Comparison of ENCODE assay signal across 17 cellular contexts in genomic region chr6:31741815-31742214, GRCh38. TPM values are rescaled to one million over a fixed set of nuclear protein-coding genes. Genes with fewer than 3 reads are reported as not detected.
DNase-seq lines count a peak whose midpoint lies in the region; ATAC-seq and TF ChIP-seq lines count a peak whose summit lies in the region.
"Had no signal": no experiment of that assay in that cellular context is flagged by ENCODE, and none has a peak within 500 bp of the region (broad histone marks: within the 10 kb centered on the region; RNA-seq: fewer than 3 reads in every experiment).

No MANE protein-coding gene starts in this region.

- H3K4me1 Mint-ChIP-seq in CD14-positive monocyte (peaks cover 47% of the 10 kb centered on the region), osteocyte (ENCODE audit: unreplicated experiment) (peaks cover 33% of the 10 kb centered on the region)
- peaks cover 58% of the 10 kb centered on the region for H3K4me1 Mint-ChIP-seq in activated T-helper 1 cell treated with anti-CD3 and anti-CD28 coated beads, Interleukin-12 subunit alpha, Interleukin-12 subunit beta, Interleukin-2, Interleukin-4 antibody, amounts not matched to agents 30 ng/mL and 10 ng/mL and 1 ng/mL, durations not matched to agents 14 hours and 24 hours and 36 hours (ENCODE audit: low read depth)
- peaks cover 32 to 47% (median 40%) of the 10 kb centered on the region in 4 donors for H3K4me1 Mint-ChIP-seq in naive thymus-derived CD8-positive, alpha-beta T cell

- H3K4me3 Mint-ChIP-seq in CD14-positive monocyte (peak overlapping the region in 1 of 2 donors; percentile 39), osteocyte (ENCODE audit: unreplicated experiment) (no peak overlapping the region)
- peak overlapping the region; percentile 90 for H3K4me3 Mint-ChIP-seq in activated T-helper 1 cell treated with anti-CD3 and anti-CD28 coated beads, Interleukin-12 subunit alpha, Interleukin-12 subunit beta, Interleukin-2, Interleukin-4 antibody, amounts not matched to agents 30 ng/mL and 10 ng/mL and 1 ng/mL, durations not matched to agents 14 hours and 24 hours and 36 hours
- H3K4me3 Mint-ChIP-seq in naive thymus-derived CD8-positive, alpha-beta T cell, result peak overlapping the region in 7 of 10 donors; percentile 31 to 98 (median 57)

- peak overlapping the region; percentile 99; the same call in 1 of the 2 replicates for H3K27ac ChIP-seq in DND-41 (ENCODE audit: low read length)
- H3K27ac ChIP-seq: psoas muscle, suprapubic skin had no signal

- TF ChIP-seq CTCF in CD14-positive monocyte (IDR thresholded peaks at IDR 0.05) (no peak), DND-41 (IDR thresholded peaks at IDR 0.05; ENCODE audit: borderline replicate concordance, extremely low read depth, low read length, poor library complexity, severe bottlenecking) (no peak), osteocyte (IDR thresholded peaks at IDR 0.05) (no peak)

- H3K27me3 Mint-ChIP-seq in CD14-positive monocyte (ENCODE audit: low read depth in 3 of 3) (peaks cover 0 to 2% (median 0%) of the 10 kb centered on the region in 3 donors), osteocyte (ENCODE audit: unreplicated experiment) (no peaks in the 10 kb centered on the region)
- H3K27me3 Mint-ChIP-seq in activated T-helper 1 cell treated with anti-CD3 and anti-CD28 coated beads, Interleukin-12 subunit alpha, Interleukin-12 subunit beta, Interleukin-2, Interleukin-4 antibody, amounts not matched to agents 30 ng/mL and 10 ng/mL and 1 ng/mL, durations not matched to agents 14 hours and 24 hours and 36 hours (ENCODE audit: insufficient read depth), result no peaks in the 10 kb centered on the region
- H3K27me3 Mint-ChIP-seq in naive thymus-derived CD8-positive, alpha-beta T cell, result no peaks in the 10 kb centered on the region

- no peaks in the 10 kb centered on the region for H3K27me3 ChIP-seq in DND-41 (ENCODE audit: insufficient read depth, low read length, poor library complexity)
- H3K27me3 ChIP-seq: suprapubic skin had no signal

- H3K27ac Mint-ChIP-seq in CD14-positive monocyte (peak overlapping the region in 4 of 7 donors; percentile 8 to 55 (median 20)), osteocyte (ENCODE audit: unreplicated experiment) (no peak overlapping the region)
- H3K27ac Mint-ChIP-seq in activated T-helper 1 cell treated with anti-CD3 and anti-CD28 coated beads, Interleukin-12 subunit alpha, Interleukin-12 subunit beta, Interleukin-2, Interleukin-4 antibody, amounts not matched to agents 30 ng/mL and 10 ng/mL and 1 ng/mL, durations not matched to agents 14 hours and 24 hours and 36 hours, result no peak overlapping the region
- H3K27ac Mint-ChIP-seq in naive thymus-derived CD8-positive, alpha-beta T cell, result peak overlapping the region in 2 of 10 donors; percentile 22 to 51

- H3K4me3 ChIP-seq in DND-41 (ENCODE audit: low read depth in 1 of 2, low read length in 2 of 2), result no peak overlapping the region
- H3K4me3 ChIP-seq: psoas muscle, suprapubic skin had no signal

- H4K20me1 ChIP-seq in DND-41 (ENCODE audit: insufficient read depth, low read length), result no peaks in the 10 kb centered on the region

- no peak overlapping the region for H2AFZ ChIP-seq in DND-41 (ENCODE audit: low read depth, low read length)

- ATAC-seq in DND-41 (ENCODE audit: insufficient read depth, low read depth), result no peak
- no peak for ATAC-seq in naive thymus-derived CD8-positive, alpha-beta T cell
- ATAC-seq: activated T-cell treated with anti-CD3 and anti-CD28 coated beads, Interleukin-2, amount 50 U/mL, for 4 hours; psoas muscle had no signal

- H3K9me3 Mint-ChIP-seq in CD14-positive monocyte (no peaks in the 10 kb centered on the region), osteocyte (ENCODE audit: unreplicated experiment) (no peaks in the 10 kb centered on the region)
- no peaks in the 10 kb centered on the region for H3K9me3 Mint-ChIP-seq in activated T-helper 1 cell treated with anti-CD3 and anti-CD28 coated beads, Interleukin-12 subunit alpha, Interleukin-12 subunit beta, Interleukin-2, Interleukin-4 antibody, amounts not matched to agents 30 ng/mL and 10 ng/mL and 1 ng/mL, durations not matched to agents 14 hours and 24 hours and 36 hours
- H3K9me3 Mint-ChIP-seq in naive thymus-derived CD8-positive, alpha-beta T cell, result no peaks in the 10 kb centered on the region
- H3K9me3 Mint-ChIP-seq: activated T-cell treated with anti-CD3 and anti-CD28 coated beads, Interleukin-2, amount 50 U/mL, for 4 hours had no signal

- H3K9ac ChIP-seq in DND-41 (ENCODE audit: low read depth, low read length), result peak overlapping the region; percentile 22

- intact Hi-C loops in CD14-positive monocyte (cut with micrococcal nuclease), result no loop called here
- intact Hi-C loops in activated T-helper 1 cell treated with anti-CD3 and anti-CD28 coated beads, Interleukin-12 subunit alpha, Interleukin-12 subunit beta, Interleukin-2, Interleukin-4 antibody, amounts not matched to agents 30 ng/mL and 10 ng/mL and 1 ng/mL, durations not matched to agents 14 hours and 24 hours and 36 hours (cut with micrococcal nuclease), result no loop called here

- H3K9me3 ChIP-seq in DND-41 (ENCODE audit: insufficient read depth, low read length, severe bottlenecking), result no peaks in the 10 kb centered on the region
- H3K9me3 ChIP-seq: psoas muscle, suprapubic skin had no signal

- peaks cover 45% of the 10 kb centered on the region for H3K4me1 ChIP-seq in DND-41 (ENCODE audit: insufficient read depth, low read length)

- H3K36me3 Mint-ChIP-seq in CD14-positive monocyte (peaks cover 9 to 22% of the 10 kb centered on the region in 2 donors), osteocyte (ENCODE audit: unreplicated experiment) (no peaks in the 10 kb centered on the region)
- H3K36me3 Mint-ChIP-seq in activated T-helper 1 cell treated with anti-CD3 and anti-CD28 coated beads, Interleukin-12 subunit alpha, Interleukin-12 subunit beta, Interleukin-2, Interleukin-4 antibody, amounts not matched to agents 30 ng/mL and 10 ng/mL and 1 ng/mL, durations not matched to agents 14 hours and 24 hours and 36 hours (ENCODE audit: low read depth), result peaks cover 29% of the 10 kb centered on the region
- H3K36me3 Mint-ChIP-seq in naive thymus-derived CD8-positive, alpha-beta T cell, result peaks cover 0 to 2% (median 0%) of the 10 kb centered on the region in 3 donors

- DNase-seq in CD14-positive monocyte (ENCODE audit: low spot score) (no peak), DND-41 (no peak), NCI-H1436 treated with DMSO at 0.1 percent for 48 hours (lab: John Stamatoyannopoulos, UW) (no peak), osteocyte (ENCODE audit: extremely low spot score, unreplicated experiment) (no peak), NCI-H1417 (lab: John Stamatoyannopoulos, UW) (no peak)
- DNase-seq in activated T-helper 1 cell treated with anti-CD3 and anti-CD28 coated beads, Interleukin-12 subunit alpha, Interleukin-12 subunit beta, Interleukin-2, Interleukin-4 antibody, amounts not matched to agents 30 ng/mL and 10 ng/mL and 1 ng/mL, durations not matched to agents 14 hours and 24 hours and 36 hours (ENCODE audit: low spot score), result no peak
- DNase-seq in naive thymus-derived CD8-positive, alpha-beta T cell, result no peak
- DNase-seq in effector CD4-positive, alpha-beta T cell, result no peak
- DNase-seq: activated CD4-positive, CD25-positive, alpha-beta regulatory T cell; activated T-cell treated with anti-CD3 and anti-CD28 coated beads, Interleukin-2, amount 50 U/mL, for 4 hours; midbrain; NCI-H1930; NCI-H524; psoas muscle had no signal

- H3K79me2 ChIP-seq in DND-41 (ENCODE audit: insufficient read depth, low read length), result peaks cover 36% of the 10 kb centered on the region

- H3K4me2 ChIP-seq in DND-41 (ENCODE audit: insufficient read depth, low read length), result peak overlapping the region; percentile 23

- H3K36me3 ChIP-seq in DND-41 (ENCODE audit: insufficient read depth, low read length), result peaks cover 46% of the 10 kb centered on the region

- POLR2A ChIA-PET in naive thymus-derived CD8-positive, alpha-beta T cell (lab: Charles Lee), result interaction anchor here (0.7 to 1.1 kb wide), 2 partner anchors 11 to 73 kb away, joined by 3 to 6 read pairs; no protein-coding TSS in a partner anchor

RNA-seq across cellular contexts. Expression of gene MSH5, which starts 2.0 kb away (rescaled TPM):
- polyA plus RNA-seq in CD14-positive monocyte, result 1 to 10 TPM in 1 of 2 donors, under 1 TPM in 1; 0.58 to 1.9 TPM
- 80.5 and 83.4 TPM in 2 replicates for total RNA-seq in activated T-helper 1 cell treated with anti-CD3 and anti-CD28 coated beads, Interleukin-12 subunit alpha, Interleukin-12 subunit beta, Interleukin-2, Interleukin-4 antibody, amounts not matched to agents 30 ng/mL and 10 ng/mL and 1 ng/mL, durations not matched to agents 14 hours and 24 hours and 36 hours
- 1 to 10 TPM; 7.2 to 8.3 TPM for total RNA-seq in naive thymus-derived CD8-positive, alpha-beta T cell
- polyA plus RNA-seq in naive thymus-derived CD8-positive, alpha-beta T cell, result 1 to 10 TPM in 2 of 3 donors, under 1 TPM in 1; 0.61 to 1.1 (median 1.1) TPM
- total RNA-seq in osteocyte, result 18.4 and 20.9 TPM in 2 replicates

RNA-seq across cellular contexts. Expression of gene CLIC1, which starts 5.5 kb away (rescaled TPM):
- polyA plus RNA-seq in CD14-positive monocyte, result 1,000 to 10,000 TPM; 1,196 to 1,304 TPM
- total RNA-seq in activated T-helper 1 cell treated with anti-CD3 and anti-CD28 coated beads, Interleukin-12 subunit alpha, Interleukin-12 subunit beta, Interleukin-2, Interleukin-4 antibody, amounts not matched to agents 30 ng/mL and 10 ng/mL and 1 ng/mL, durations not matched to agents 14 hours and 24 hours and 36 hours, result 398 and 399 TPM in 2 replicates
- total RNA-seq in naive thymus-derived CD8-positive, alpha-beta T cell, result 10 to 100 TPM; 23.7 to 27.1 TPM
- polyA plus RNA-seq in naive thymus-derived CD8-positive, alpha-beta T cell, result 100 to 1,000 TPM in 2 of 3 donors, 10 to 100 TPM in 1; 95.1 to 345 (median 114) TPM
- total RNA-seq in osteocyte, result 230 and 242 TPM in 2 replicates

RNA-seq across cellular contexts. Expression of gene DDAH2, which starts 12.7 kb away (rescaled TPM):
- polyA plus RNA-seq in CD14-positive monocyte, result 10 to 100 TPM; 29.8 to 30.6 TPM
- 4.9 and 5.7 TPM in 2 replicates for total RNA-seq in activated T-helper 1 cell treated with anti-CD3 and anti-CD28 coated beads, Interleukin-12 subunit alpha, Interleukin-12 subunit beta, Interleukin-2, Interleukin-4 antibody, amounts not matched to agents 30 ng/mL and 10 ng/mL and 1 ng/mL, durations not matched to agents 14 hours and 24 hours and 36 hours
- 1 to 10 TPM; 3.1 to 5.1 TPM for total RNA-seq in naive thymus-derived CD8-positive, alpha-beta T cell
- 10 to 100 TPM in 2 of 3 donors, 1 to 10 TPM in 1; 8.0 to 14.7 (median 10.3) TPM for polyA plus RNA-seq in naive thymus-derived CD8-positive, alpha-beta T cell
- total RNA-seq in osteocyte, result 91.4 and 96.3 TPM in 2 replicates

RNA-seq across cellular contexts. Expression of gene MPIG6B, which starts 18.6 kb away (rescaled TPM):
- under 1 TPM; 0.68 to 0.75 TPM for polyA plus RNA-seq in CD14-positive monocyte
- total RNA-seq in activated T-helper 1 cell treated with anti-CD3 and anti-CD28 coated beads, Interleukin-12 subunit alpha, Interleukin-12 subunit beta, Interleukin-2, Interleukin-4 antibody, amounts not matched to agents 30 ng/mL and 10 ng/mL and 1 ng/mL, durations not matched to agents 14 hours and 24 hours and 36 hours, result not detected in 2 replicates
- 1 to 10 TPM; 1.4 to 1.9 TPM for total RNA-seq in naive thymus-derived CD8-positive, alpha-beta T cell
- polyA plus RNA-seq in naive thymus-derived CD8-positive, alpha-beta T cell, result 1 to 10 TPM; 1.2 to 4.9 (median 1.3) TPM
- total RNA-seq in osteocyte, result not detected in 2 replicates
- total RNA-seq: dermis microvascular lymphatic vessel endothelial cell, LHCN-M2 had no signal

RNA-seq across cellular contexts. Expression of gene LY6G6C, which starts 20.3 kb away (rescaled TPM):
- not detected for polyA plus RNA-seq in CD14-positive monocyte
- total RNA-seq in activated T-helper 1 cell treated with anti-CD3 and anti-CD28 coated beads, Interleukin-12 subunit alpha, Interleukin-12 subunit beta, Interleukin-2, Interleukin-4 antibody, amounts not matched to agents 30 ng/mL and 10 ng/mL and 1 ng/mL, durations not matched to agents 14 hours and 24 hours and 36 hours, result not detected in 2 replicates
- total RNA-seq in naive thymus-derived CD8-positive, alpha-beta T cell, result not detected
- not detected for polyA plus RNA-seq in naive thymus-derived CD8-positive, alpha-beta T cell
- not detected in 2 replicates for total RNA-seq in osteocyte
- total RNA-seq: activated T-cell treated with anti-CD3 and anti-CD28 coated beads, Interleukin-2, amount 50 U/mL, for 4 hours; dermis microvascular lymphatic vessel endothelial cell; LHCN-M2; psoas muscle had no signal
- polyA plus RNA-seq: psoas muscle had no signal

Comparison
In these comparisons a context has a peak if more than half of its experiments do, and no peak if none do; other contexts are left out.
1. H3K27ac Mint-ChIP-seq: peak in CD14-positive monocyte (4 of 7); none in activated T-helper 1 cell treated with anti-CD3 and anti-CD28 coated beads, Interleukin-12 subunit alpha, Interleukin-12 subunit beta, Interleukin-2, Interleukin-4 antibody, amounts not matched to agents 30 ng/mL and 10 ng/mL and 1 ng/mL, durations not matched to agents 14 hours and 24 hours and 36 hours (single experiment) and osteocyte (single experiment).
2. RNA of gene DDAH2, which starts 12.7 kb away (total RNA-seq): 91.4 to 96.3 TPM in osteocyte; 3.1 to 5.1 TPM in naive thymus-derived CD8-positive, alpha-beta T cell and 4.9 to 5.7 TPM in activated T-helper 1 cell treated with anti-CD3 and anti-CD28 coated beads, Interleukin-12 subunit alpha, Interleukin-12 subunit beta, Interleukin-2, Interleukin-4 antibody, amounts not matched to agents 30 ng/mL and 10 ng/mL and 1 ng/mL, durations not matched to agents 14 hours and 24 hours and 36 hours; every median in the first group is over 10 times any median in the second.